16 cellular contexts compared by ENCODE assay signal in genomic region chr20:44111712-44112335, GRCh38.
A peak's percentile ranks its signal among the peaks of the same experiment; 100 is the strongest.
DNase-seq lines count a peak whose midpoint lies in the region; ATAC-seq, FAIRE-seq and TF ChIP-seq lines count a peak whose summit lies in the region.
"Had no signal": no experiment of that assay in that cellular context is flagged by ENCODE, and none has a peak within 500 bp of the region (broad histone marks: within the 10 kb centered on the region; RNA-seq: fewer than 3 reads in every experiment).

No MANE protein-coding gene starts in this region.

- WGBS in thyroid gland, 2 donors = 22 to 35% methylated on average over 5 to 6 of the region's 6 CpGs

- ATAC-seq in SK-N-SH treated with all-trans-retinoic acid at 6 μM for 48 hours = peak; percentile 56
- ATAC-seq in left colon = no peak
- ATAC-seq: activated naive CD8-positive, alpha-beta T cell treated with anti-CD3 and anti-CD28 coated beads, Interleukin-2, amount 50 U/mL, for 24 hours; left lobe of liver had no signal

- no peaks in the 10 kb centered on the region for H3K36me3 ChIP-seq in thyroid gland

- no peaks in the 10 kb centered on the region for H3K4me1 ChIP-seq in thyroid gland

- CTCF ChIA-PET in HEK293T (lab: Yijun Ruan, JAX) = interaction anchor here (4.3 kb wide), 1 partner anchor 78 kb away, joined by 21 read pairs; no protein-coding TSS in a partner anchor

- TF ChIP-seq POLR2A in thyroid gland (IDR thresholded peaks at IDR 0.05) = no peak

- H3K9me3 ChIP-seq in thyroid gland = no peaks in the 10 kb centered on the region

- H3K4me3 ChIP-seq in fibroblast of villous mesenchyme (ENCODE audit: low read depth, low read length) (no peak overlapping the region), thyroid gland (replicated peaks in 1 of 3) (no peak overlapping the region)
- H3K4me3 ChIP-seq: smooth muscle cell had no signal

- TF ChIP-seq CTCF in fibroblast of villous mesenchyme (IDR thresholded peaks at IDR 0.05; ENCODE audit: insufficient read depth, low read depth, low read length) (no peak), thyroid gland (IDR thresholded peaks at IDR 0.05) (no peak)

- POLR2A ChIA-PET in HEK293T (lab: Yijun Ruan, JAX) = no interaction called here

- DNase-seq in DMS 273 (lab: John Stamatoyannopoulos, UW; ENCODE audit: unreplicated experiment) (peak; percentile 47), DMS 273 treated with DMSO at 0.1 percent for 48 hours (lab: John Stamatoyannopoulos, UW) (no peak), fibroblast of villous mesenchyme (ENCODE audit: low read depth) (peak; percentile 41), thyroid gland (peak; percentile 20 to 57), left colon (no peak), RCC 7860 (ENCODE audit: low spot score) (no peak), HEK293T (ENCODE audit: extremely low spot score) (no peak)
- DNase-seq: activated naive CD8-positive, alpha-beta T cell treated with anti-CD3 and anti-CD28 coated beads, Interleukin-2, amount 50 U/mL, for 24 hours; activated T-cell treated with anti-CD3 and anti-CD28 coated beads, Interleukin-2, amount 50 U/mL, for 1 hour; glutamatergic neuron; KG1; NCI-H1930 had no signal

- H3K27ac ChIP-seq in thyroid gland = no peak overlapping the region
- H3K27ac ChIP-seq: 22Rv1 had no signal

- no peaks in the 10 kb centered on the region for H3K27me3 ChIP-seq in thyroid gland

- no peak for FAIRE-seq in RCC 7860 (lab: Jason Lieb, UNC)

- intact Hi-C loops in thyroid gland (cut with DNase I) (loop anchor here (10.0 kb wide), 1 partner anchor 203 kb away; the partner anchor contains the start of gene FITM2), left colon (cut with DNase I, micrococcal nuclease) (loop anchor here in 1 of 2 donors (10.0 kb wide), 1 partner anchor 73 kb away; the partner anchor contains the start of gene JPH2)

TF ChIP-seq in SK-N-SH treated with all-trans-retinoic acid at 6 μM for 48 hours, 23 proteins besides CTCF, POLR2A, EP300 and RAD21:
- TF ChIP-seq ZNF8 (CRISPR knock-in tag; IDR thresholded peaks at IDR 0.05) = no peak

TF ChIP-seq in HEK293T, 16 proteins besides CTCF, POLR2A, EP300 and RAD21:
- no peak for TF ChIP-seq SUZ12 (IDR thresholded peaks at IDR 0.05)
- no peak for TF ChIP-seq ZNF384 (IDR thresholded peaks at IDR 0.05)
- TF ChIP-seq TARDBP (IDR thresholded peaks at IDR 0.05) = no peak
- TF ChIP-seq LEF1 (IDR thresholded peaks at IDR 0.05; ENCODE audit: borderline replicate concordance) = no peak
- TF ChIP-seq PKNOX1 (IDR thresholded peaks at IDR 0.05) = no peak
- no peak for TF ChIP-seq L3MBTL2 (conservative IDR thresholded peaks at IDR 0.05)
- no peak for TF ChIP-seq BHLHE40 (IDR thresholded peaks at IDR 0.05; ENCODE audit: borderline replicate concordance)
- TF ChIP-seq FOXA1 (IDR thresholded peaks at IDR 0.05) = no peak
- no peak for TF ChIP-seq ARNT (IDR thresholded peaks at IDR 0.05)
- TF ChIP-seq FOXM1 (IDR thresholded peaks at IDR 0.05; ENCODE audit: borderline replicate concordance) = no peak
- TF ChIP-seq ELF4 (IDR thresholded peaks at IDR 0.05) = no peak
- TF ChIP-seq HDGF (IDR thresholded peaks at IDR 0.05; ENCODE audit: borderline replicate concordance) = no peak
- no peak for TF ChIP-seq FOXK2 (IDR thresholded peaks at IDR 0.05)

Comparison
In these comparisons a context has a peak if more than half of its experiments do, and no peak if none do; other contexts are left out.
1. DNase-seq: peak in DMS 273 (single experiment), fibroblast of villous mesenchyme (single experiment) and thyroid gland (2 of 2); none in DMS 273 treated with DMSO at 0.1 percent for 48 hours (single experiment), left colon (0 of 2), RCC 7860 (single experiment) and HEK293T (single experiment).